ENCODE assay signal across 4 cellular contexts in genomic region chr1:16713480-16713879, GRCh38. TPM values are rescaled to one million over a fixed set of nuclear protein-coding genes. Genes with fewer than 3 reads are reported as not detected.
"Had no signal": no experiment of that assay in that cellular context is flagged by ENCODE, and none has a peak within 500 bp of the region (broad histone marks: within the 10 kb centered on the region; RNA-seq: fewer than 3 reads in every experiment).

No MANE protein-coding gene starts in this region.

RNA-seq across cellular contexts. Expression of gene RNU1-4, which starts 26.8 kb away (rescaled TPM):
- total RNA-seq: myocyte had no signal
- polyA plus RNA-seq: lung; mammary epithelial cell; naive thymus-derived CD4-positive, alpha-beta T cell had no signal

RNA-seq across cellular contexts. Expression of gene RNU1-3, which starts 46.7 kb away (rescaled TPM):
- total RNA-seq: myocyte had no signal
- polyA plus RNA-seq: lung; mammary epithelial cell; naive thymus-derived CD4-positive, alpha-beta T cell had no signal
